34 cellular contexts compared by ENCODE assay signal in the genomic region with DNA sequence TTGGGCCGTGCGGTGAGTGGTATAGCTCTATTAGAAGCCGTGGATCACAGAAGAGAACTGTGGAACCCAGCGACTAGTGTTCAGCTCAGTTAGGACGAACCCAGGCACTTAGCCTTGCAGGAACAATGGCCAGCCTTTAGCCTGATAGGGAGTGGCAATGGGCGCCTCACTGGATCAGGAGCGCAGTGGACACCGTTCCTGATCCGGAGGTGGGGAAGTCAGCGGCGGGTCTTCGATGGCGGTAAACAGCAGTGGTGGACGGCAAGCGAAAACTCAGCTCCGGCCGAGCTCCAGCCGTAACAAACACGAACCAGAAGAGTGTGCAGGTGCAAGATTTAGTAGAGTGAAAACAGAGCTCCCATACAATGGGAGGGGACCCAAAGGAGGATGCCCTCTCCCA.
"Had no signal": no experiment of that assay in that cellular context is flagged by ENCODE, and none has a peak within 500 bp of the region (broad histone marks: within the 10 kb centered on the region; RNA-seq: fewer than 3 reads in every experiment).

No MANE protein-coding gene starts in this region.

- DNase-seq: activated B cell treated with CpG ODN at 0.5 μM for 24 hours; activated CD4-positive, alpha-beta memory T cell treated with anti-CD3 and anti-CD28 coated beads for 36 hours; activated CD4-positive, alpha-beta T cell treated with anti-CD3 and anti-CD28 coated beads for 4 hours; activated CD4-positive, alpha-beta T cell treated with anti-CD3 and anti-CD28 coated beads, Interleukin-2, amount 10 ng/mL, durations not matched to agents 24 days and 14 days; activated CD4-positive, alpha-beta T cell treated with anti-CD3 and anti-CD28 coated beads, Interleukin-2, amount 50 U/mL, for 1 hour; activated CD4-positive, alpha-beta T cell treated with anti-CD3 and anti-CD28 coated beads, Interleukin-2, amount 50 U/mL, for 4 hours; activated CD4-positive, CD25-positive, alpha-beta regulatory T cell treated with anti-CD3 and anti-CD28 coated beads, Interleukin-2, amount 50 U/mL, for 72 hours; activated CD8-positive, alpha-beta memory T cell treated with anti-CD3 and anti-CD28 coated beads, Interleukin-2, amount 50 U/mL, for 4 hours; activated CD8-positive, alpha-beta T cell treated with anti-CD3 and anti-CD28 coated beads for 36 hours; activated effector memory CD4-positive, alpha-beta T cell treated with anti-CD3 and anti-CD28 coated beads, Interleukin-2, amount 50 U/mL, for 16 hours; activated gamma-delta T cell treated with Interleukin-2 at 50 U/mL for 16 hours; activated naive CD4-positive, alpha-beta T cell; activated naive CD4-positive, alpha-beta T cell treated with anti-CD3 and anti-CD28 coated beads for 36 hours; activated naive CD4-positive, alpha-beta T cell treated with anti-CD3 and anti-CD28 coated beads, Interleukin-2, amount 50 U/mL, for 16 hours; activated naive CD8-positive, alpha-beta T cell treated with anti-CD3 and anti-CD28 coated beads for 36 hours; activated T-cell treated with anti-CD3 and anti-CD28 coated beads for 4 hours; activated T-cell treated with anti-CD3 and anti-CD28 coated beads, Interleukin-2, amount 50 U/mL, for 1 hour; activated T-cell treated with anti-CD3 and anti-CD28 coated beads, Interleukin-2, amount 50 U/mL, for 4 hours; activated T-cell treated with anti-CD3 and anti-CD28 coated beads, Interleukin-2, amount 50 U/mL, for 72 hours; adrenal gland; amniotic stem cell; body of pancreas; brain microvascular endothelial cell; central memory CD4-positive, alpha-beta T cell; T-helper 1 cell; T-helper 2 cell; T-helper 9 cell had no signal

- H3K36me3 ChIP-seq: adrenal gland, brain microvascular endothelial cell, breast epithelium had no signal

- H3K9me3 ChIP-seq: adrenal gland, body of pancreas, breast epithelium had no signal

- H3K27me3 ChIP-seq: adrenal gland, body of pancreas, brain microvascular endothelial cell, breast epithelium had no signal

- H3K4me1 Mint-ChIP-seq: activated B cell treated with CpG ODN at 0.5 μM for 24 hours; activated CD4-positive, alpha-beta T cell treated with anti-CD3 and anti-CD28 coated beads, Interleukin-2, amount 10 ng/mL, durations not matched to agents 24 days and 14 days; activated naive CD8-positive, alpha-beta T cell treated with anti-CD3 and anti-CD28 coated beads for 36 hours; activated T-helper 17 cell treated with anti-CD3 and anti-CD28 coated beads, Interleukin-2, amount 50 U/mL, for 72 hours had no signal

- H3K27ac Mint-ChIP-seq: activated B cell treated with CpG ODN at 0.5 μM for 24 hours; activated CD4-positive, alpha-beta memory T cell treated with anti-CD3 and anti-CD28 coated beads for 36 hours; activated CD4-positive, alpha-beta T cell treated with anti-CD3 and anti-CD28 coated beads, Interleukin-2, amount 10 ng/mL, durations not matched to agents 24 days and 14 days; activated CD8-positive, alpha-beta T cell treated with anti-CD3 and anti-CD28 coated beads for 36 hours; activated naive CD4-positive, alpha-beta T cell treated with anti-CD3 and anti-CD28 coated beads for 36 hours; activated naive CD4-positive, alpha-beta T cell treated with anti-CD3 and anti-CD28 coated beads, Interleukin-2, amount 50 U/mL, for 72 hours; activated naive CD8-positive, alpha-beta T cell treated with anti-CD3 and anti-CD28 coated beads for 36 hours; activated T-cell treated with anti-CD3 and anti-CD28 coated beads, Interleukin-2, amount 50 U/mL, for 72 hours; activated T-helper 1 cell treated with anti-CD3 and anti-CD28 coated beads, Interleukin-12 subunit alpha, Interleukin-12 subunit beta, Interleukin-2, Interleukin-4 antibody, amounts not matched to agents 30 ng/mL and 10 ng/mL and 1 ng/mL, durations not matched to agents 14 hours and 24 hours and 36 hours; activated T-helper 17 cell treated with anti-CD3 and anti-CD28 coated beads, Interleukin-2, amount 50 U/mL, for 72 hours; T-helper 1 cell treated with Interleukin-12 subunit alpha and Interleukin-12 subunit beta and Interleukin-4 antibody, amounts not matched to agents 30 μg/mL and 1 μg/mL, for 36 hours; T-helper 2 cell treated with Interferon-gamma antibody and Interleukin-4, amounts not matched to agents 5 μg/mL and 100 μg/mL, for 36 hours had no signal

- H3K4me3 Mint-ChIP-seq: activated B cell treated with CpG ODN at 0.5 μM for 24 hours; activated CD4-positive, alpha-beta memory T cell treated with anti-CD3 and anti-CD28 coated beads for 36 hours; activated CD4-positive, alpha-beta T cell treated with anti-CD3 and anti-CD28 coated beads, Interleukin-2, amount 10 ng/mL, durations not matched to agents 24 days and 14 days; activated CD8-positive, alpha-beta T cell treated with anti-CD3 and anti-CD28 coated beads for 36 hours; activated naive CD4-positive, alpha-beta T cell treated with anti-CD3 and anti-CD28 coated beads for 36 hours; activated naive CD8-positive, alpha-beta T cell treated with anti-CD3 and anti-CD28 coated beads for 36 hours; activated T-cell treated with anti-CD3 and anti-CD28 coated beads, Interleukin-2, amount 50 U/mL, for 4 hours; activated T-cell treated with anti-CD3 and anti-CD28 coated beads, Interleukin-2, amount 50 U/mL, for 72 hours; activated T-helper 1 cell treated with anti-CD3 and anti-CD28 coated beads, Interleukin-12 subunit alpha, Interleukin-12 subunit beta, Interleukin-2, Interleukin-4 antibody, amounts not matched to agents 30 ng/mL and 10 ng/mL and 1 ng/mL, durations not matched to agents 14 hours and 24 hours and 36 hours; activated T-helper 17 cell treated with anti-CD3 and anti-CD28 coated beads, Interleukin-2, amount 50 U/mL, for 72 hours; T-helper 1 cell treated with Interleukin-12 subunit alpha and Interleukin-12 subunit beta and Interleukin-4 antibody, amounts not matched to agents 30 μg/mL and 1 μg/mL, for 36 hours; T-helper 2 cell treated with Interferon-gamma antibody and Interleukin-4, amounts not matched to agents 5 μg/mL and 100 μg/mL, for 36 hours had no signal

- H3K4me1 ChIP-seq: adrenal gland, body of pancreas, breast epithelium had no signal

- ATAC-seq: activated CD8-positive, alpha-beta T cell treated with anti-CD3 and anti-CD28 coated beads for 36 hours; activated naive CD4-positive, alpha-beta T cell treated with anti-CD3 and anti-CD28 coated beads, Interleukin-2, amount 50 U/mL, for 72 hours; activated T-cell treated with anti-CD3 and anti-CD28 coated beads, Interleukin-2, amount 50 U/mL, for 4 hours; activated T-cell treated with anti-CD3 and anti-CD28 coated beads, Interleukin-2, amount 50 U/mL, for 72 hours; activated T-helper 17 cell treated with anti-CD3 and anti-CD28 coated beads, Interleukin-2, amount 50 U/mL, for 72 hours; body of pancreas had no signal

- H3K4me3 ChIP-seq: adrenal gland, body of pancreas, breast epithelium had no signal

- H3K27me3 Mint-ChIP-seq: activated B cell treated with CpG ODN at 0.5 μM for 24 hours; activated CD4-positive, alpha-beta T cell treated with anti-CD3 and anti-CD28 coated beads, Interleukin-2, amount 10 ng/mL, durations not matched to agents 24 days and 14 days; activated CD8-positive, alpha-beta T cell treated with anti-CD3 and anti-CD28 coated beads for 36 hours; activated naive CD8-positive, alpha-beta T cell treated with anti-CD3 and anti-CD28 coated beads for 36 hours; activated T-helper 17 cell treated with anti-CD3 and anti-CD28 coated beads, Interleukin-2, amount 50 U/mL, for 72 hours had no signal

- H3K27ac ChIP-seq: adrenal gland, body of pancreas, brain microvascular endothelial cell, breast epithelium, VCaP had no signal

- H3K9me3 Mint-ChIP-seq: activated CD4-positive, alpha-beta memory T cell treated with anti-CD3 and anti-CD28 coated beads for 36 hours; activated naive CD4-positive, alpha-beta T cell treated with anti-CD3 and anti-CD28 coated beads for 36 hours; activated naive CD4-positive, alpha-beta T cell treated with anti-CD3 and anti-CD28 coated beads, Interleukin-2, amount 50 U/mL, for 72 hours; activated T-helper 1 cell treated with anti-CD3 and anti-CD28 coated beads, Interleukin-12 subunit alpha, Interleukin-12 subunit beta, Interleukin-2, Interleukin-4 antibody, amounts not matched to agents 30 ng/mL and 10 ng/mL and 1 ng/mL, durations not matched to agents 14 hours and 24 hours and 36 hours; activated T-helper 17 cell treated with anti-CD3 and anti-CD28 coated beads, Interleukin-2, amount 50 U/mL, for 72 hours; T-helper 1 cell treated with Interleukin-12 subunit alpha and Interleukin-12 subunit beta and Interleukin-4 antibody, amounts not matched to agents 30 μg/mL and 1 μg/mL, for 36 hours; T-helper 2 cell treated with Interferon-gamma antibody and Interleukin-4, amounts not matched to agents 5 μg/mL and 100 μg/mL, for 36 hours had no signal

- H3K36me3 Mint-ChIP-seq: activated CD4-positive, alpha-beta memory T cell treated with anti-CD3 and anti-CD28 coated beads for 36 hours; activated naive CD8-positive, alpha-beta T cell treated with anti-CD3 and anti-CD28 coated beads for 36 hours had no signal
